14 cellular contexts compared by ENCODE assay signal in the genomic region with DNA sequence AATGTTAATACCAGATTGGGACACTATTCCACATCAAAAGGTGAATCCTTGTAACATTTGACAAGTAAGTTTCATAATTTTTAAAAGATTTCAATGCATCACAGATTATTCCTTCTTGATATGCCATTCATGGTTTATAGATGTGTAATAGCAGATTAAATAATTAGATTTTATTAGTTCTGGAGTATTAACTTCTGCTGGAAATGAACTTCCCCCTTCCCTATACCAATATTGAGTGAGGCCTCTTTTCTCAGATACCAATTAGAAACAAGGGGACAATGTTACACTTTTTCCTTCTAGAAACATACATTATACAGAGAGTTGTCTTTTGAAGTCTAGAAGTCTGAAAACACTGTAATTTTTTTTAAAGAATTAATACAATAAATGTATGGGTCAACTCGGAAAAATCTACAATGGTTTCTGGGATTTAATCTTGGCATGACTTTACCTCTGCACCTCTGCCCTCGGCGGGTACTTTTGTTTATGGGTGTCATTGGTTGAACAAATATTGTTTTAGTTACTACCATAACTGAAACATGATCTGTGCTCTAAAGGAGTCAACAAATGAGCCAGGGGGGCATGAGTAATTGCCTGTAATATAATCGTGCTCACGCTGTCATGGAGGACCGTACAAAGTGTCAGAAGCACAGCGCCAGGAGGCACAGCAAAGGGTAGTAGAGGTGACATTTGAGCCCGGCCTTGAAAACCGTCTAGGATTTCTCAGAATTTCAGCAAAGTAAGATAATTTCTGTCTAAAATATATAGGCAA. TPM values are rescaled to one million over a fixed set of nuclear protein-coding genes. Genes with fewer than 3 reads are reported as not detected.
DNase-seq lines count a peak whose midpoint lies in the region; ATAC-seq, FAIRE-seq and TF ChIP-seq lines count a peak whose summit lies in the region.
"Had no signal": no experiment of that assay in that cellular context is flagged by ENCODE, and none has a peak within 500 bp of the region (broad histone marks: within the 10 kb centered on the region; RNA-seq: fewer than 3 reads in every experiment).

No MANE protein-coding gene starts in this region.

- DNase-seq in HuH-7 (ENCODE audit: low spot score) (peak; percentile 18), NCI-H2196 (lab: John Stamatoyannopoulos, UW; ENCODE audit: unreplicated experiment) (peak; percentile 50), bronchial epithelial cell (ENCODE audit: low read depth) (peak; percentile 93), activated T-cell treated with anti-CD3 and anti-CD28 coated beads for 4 hours (no peak), HepG2 (ENCODE audit: low spot score) (no peak), GM10266 (ENCODE audit: extremely low spot score) (no peak)
- DNase-seq: activated gamma-delta T cell; H9; posterior cingulate gyrus; stimulated activated CD4-positive, alpha-beta T cell treated with anti-CD3 and anti-CD28 coated beads, Interleukin-4, amount 100 ng/mL, for 24 hours had no signal

- BruUV-seq in HepG2 (replicated peaks; lab: Mats Ljungman, UMichigan), result no TSS peak

- peaks cover 0 to 8% (median 0%) of the 10 kb centered on the region in 11 experiments; a peak in 2 of 22 replicates for H3K9me3 ChIP-seq in BLaER1 treated with 17β-estradiol and CSF1 and Interleukin-3, amounts not matched to agents 10 nM and 100 nM (replicated peaks in 1 of 11)
- H3K9me3 ChIP-seq in HepG2 (ENCODE audit: low read length), result no peaks in the 10 kb centered on the region
- H3K9me3 ChIP-seq: SJSA1 had no signal

- TF ChIP-seq RAD21 in HepG2 (CRISPR knock-in tag; IDR thresholded peaks at IDR 0.05), result no peak

- intact Hi-C loops in HepG2 (cut with micrococcal nuclease; ENCODE audit: unreplicated experiment), result no loop called here

- H3K4me3 ChIP-seq in BLaER1 treated with 17β-estradiol and CSF1 and Interleukin-3, amounts not matched to agents 10 nM and 100 nM, result 0 out of 20 replicates have a peak overlapping the region, but pooled peaks of 1 of the 10 experiments have one; percentile 18
- H3K4me3 ChIP-seq in bronchial epithelial cell (ENCODE audit: low read depth, low read length) (no peak overlapping the region), HepG2 (replicated peaks in 1 of 3; ENCODE audit: insufficient read depth in 1 of 3, low read depth in 2 of 3, low read length in 3 of 3) (no peak overlapping the region)
- H3K4me3 ChIP-seq: lung, SJSA1 had no signal

- FAIRE-seq in bronchial epithelial cell (lab: Jason Lieb, UNC), result no peak
- no peak for FAIRE-seq in HepG2 (lab: Jason Lieb, UNC)

- POLR2A ChIA-PET in HepG2 (lab: Yijun Ruan, JAX), result no interaction called here

- peak overlapping the region in 7 of 11 experiments; percentile 5 to 62 (median 48); a peak in 12 of 22 replicates for H3K9ac ChIP-seq in BLaER1 treated with 17β-estradiol and CSF1 and Interleukin-3, amounts not matched to agents 10 nM and 100 nM
- H3K9ac ChIP-seq in HepG2 (ENCODE audit: insufficient read depth, low read depth, low read length), result no peak overlapping the region

- WGBS in HepG2 (ENCODE audit: low lambda C conversion rate), result 91% methylated on average over 9 of the region's 9 CpGs

- no peaks in the 10 kb centered on the region for H3K27me3 ChIP-seq in BLaER1 treated with 17β-estradiol and CSF1 and Interleukin-3, amounts not matched to agents 10 nM and 100 nM
- no peaks in the 10 kb centered on the region for H3K27me3 ChIP-seq in bronchial epithelial cell (ENCODE audit: control insufficient read depth, insufficient read depth, low read length)
- no peaks in the 10 kb centered on the region; a peak in 1 of 5 replicates for H3K27me3 ChIP-seq in HepG2 (ENCODE audit: control insufficient read depth in 1 of 2, insufficient read depth in 2 of 2, low read length in 2 of 2)
- H3K27me3 ChIP-seq: SJSA1 had no signal

- H3K79me2 ChIP-seq in HepG2 (ENCODE audit: insufficient read depth, low read length), result peaks cover 16% of the 10 kb centered on the region

- no peak overlapping the region for H2AFZ ChIP-seq in HepG2 (ENCODE audit: low read length)

- no peak for TF ChIP-seq CTCF in bronchial epithelial cell (IDR thresholded peaks at IDR 0.05; ENCODE audit: insufficient read depth, low read length, severe bottlenecking)
- TF ChIP-seq CTCF in HepG2 (CRISPR knock-in tag; IDR thresholded peaks at IDR 0.05), result no peak
- TF ChIP-seq CTCF in GM10266 (IDR thresholded peaks at IDR 0.05; ENCODE audit: control insufficient read depth, insufficient read depth, low read depth, missing control alignments), result no peak

- H3K4me1 ChIP-seq in BLaER1 treated with 17β-estradiol and CSF1 and Interleukin-3, amounts not matched to agents 10 nM and 100 nM, result peaks cover 22 to 83% (median 36%) of the 10 kb centered on the region in 10 experiments
- H3K4me1 ChIP-seq in HepG2 (ENCODE audit: insufficient read depth, low read length), result no peaks in the 10 kb centered on the region

- CTCF ChIA-PET in HepG2 (lab: Yijun Ruan, JAX; ENCODE audit: low intra/inter-chr PET ratio, low total read pairs), result no interaction called here

- no peak for TF ChIP-seq POLR2A in HepG2 (IDR thresholded peaks at IDR 0.05; ENCODE audit: insufficient read depth in 1 of 2, low read depth in 2 of 2, low read length in 2 of 2)

- peaks cover 23 to 48% (median 37%) of the 10 kb centered on the region in 11 experiments; a peak in 20 of 22 replicates for H3K36me3 ChIP-seq in BLaER1 treated with 17β-estradiol and CSF1 and Interleukin-3, amounts not matched to agents 10 nM and 100 nM
- no peaks in the 10 kb centered on the region for H3K36me3 ChIP-seq in bronchial epithelial cell (ENCODE audit: control insufficient read depth, insufficient read depth, low read length)
- peaks cover 0 to 1% of the 10 kb centered on the region in 2 experiments; a peak in 2 of 5 replicates for H3K36me3 ChIP-seq in HepG2 (replicated peaks in 1 of 2; ENCODE audit: control insufficient read depth in 1 of 2, insufficient read depth in 2 of 2, low read length in 2 of 2)

- peaks cover 0 to 95% (median 0%) of the 10 kb centered on the region in 11 experiments; a peak in 6 of 22 replicates for H4K20me1 ChIP-seq in BLaER1 treated with 17β-estradiol and CSF1 and Interleukin-3, amounts not matched to agents 10 nM and 100 nM
- H4K20me1 ChIP-seq in HepG2 (ENCODE audit: insufficient read depth, low read length), result no peaks in the 10 kb centered on the region

- ATAC-seq in GM18867 (IDR thresholded peaks at IDR 0.05; ENCODE audit: unreplicated experiment) (no peak), HepG2 (no peak)

- peak overlapping the region in 10 of 11 experiments; percentile 44 to 77 (median 62); a peak in 20 of 22 replicates for H3K27ac ChIP-seq in BLaER1 treated with 17β-estradiol and CSF1 and Interleukin-3, amounts not matched to agents 10 nM and 100 nM
- no peak overlapping the region for H3K27ac ChIP-seq in HepG2 (ENCODE audit: extremely low read length, insufficient read depth, low read length)
- H3K27ac ChIP-seq: SJSA1 had no signal

- peak overlapping the region; percentile 24 to 75 (median 67); a peak in 21 of 22 replicates for H3K4me2 ChIP-seq in BLaER1 treated with 17β-estradiol and CSF1 and Interleukin-3, amounts not matched to agents 10 nM and 100 nM
- H3K4me2 ChIP-seq in HepG2 (ENCODE audit: low read depth, low read length), result no peak overlapping the region

- TF ChIP-seq EP300 in HepG2 (IDR thresholded peaks at IDR 0.05; ENCODE audit: low read depth in 2 of 2, low read length in 2 of 2), result no peak
- no peak for TF ChIP-seq EP300 in HepG2 (CRISPR knock-in tag; IDR thresholded peaks at IDR 0.05; ENCODE audit: borderline replicate concordance)

- in situ Hi-C loops in HepG2 (cut with HindIII; ENCODE audit: extremely low pct_ligation_motif_present, low pct_unique_long_range_greater_than_20kb), result no loop called here

TF ChIP-seq in HepG2, 621 proteins besides CTCF, POLR2A, EP300 and RAD21:
- TF ChIP-seq ISL2 (CRISPR knock-in tag; IDR thresholded peaks at IDR 0.05) (no peak), ZNF598 (CRISPR knock-in tag; IDR thresholded peaks at IDR 0.05; ENCODE audit: borderline replicate concordance) (no peak), RBAK (CRISPR knock-in tag; IDR thresholded peaks at IDR 0.05) (no peak)
- TF ChIP-seq, protein P1, sequence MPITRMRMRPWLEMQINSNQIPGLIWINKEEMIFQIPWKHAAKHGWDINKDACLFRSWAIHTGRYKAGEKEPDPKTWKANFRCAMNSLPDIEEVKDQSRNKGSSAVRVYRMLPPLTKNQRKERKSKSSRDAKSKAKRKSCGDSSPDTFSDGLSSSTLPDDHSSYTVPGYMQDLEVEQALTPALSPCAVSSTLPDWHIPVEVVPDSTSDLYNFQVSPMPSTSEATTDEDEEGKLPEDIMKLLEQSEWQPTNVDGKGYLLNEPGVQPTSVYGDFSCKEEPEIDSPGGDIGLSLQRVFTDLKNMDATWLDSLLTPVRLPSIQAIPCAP (CRISPR knock-in tag; IDR thresholded peaks at IDR 0.05; ENCODE audit: low read depth), result no peak

RNA-seq across cellular contexts. Expression of gene LRRC37B, which starts 8.2 kb away (rescaled TPM):
- total RNA-seq in bronchial epithelial cell, result 13.2 and 13.3 TPM in 2 replicates
- 5.4 and 8.7 TPM in 2 replicates for total RNA-seq in HepG2 (2016; rRNA removed; fragmentation: Illumina TruSeq; extraction: Trizol)
- 6.1 and 7.3 TPM in 2 replicates for total RNA-seq in HepG2 (2016; cell fraction: cytosol; rRNA removed; fragmentation: Illumina TruSeq; extraction: Trizol; ENCODE audit: low read depth)
- total RNA-seq in HepG2 (2016; cell fraction: insoluble cytoplasmic fraction; rRNA removed; fragmentation: Illumina TruSeq; extraction: Trizol), result 5.2 and 7.8 TPM in 2 replicates
- total RNA-seq in HepG2 (2016; cell fraction: membrane; rRNA removed; fragmentation: Illumina TruSeq; extraction: Trizol), result 6.9 and 7.3 TPM in 2 replicates
- 11.9 and 21.2 TPM in 2 replicates for total RNA-seq in HepG2 (2016; cell fraction: nucleus; rRNA removed; fragmentation: Illumina TruSeq; extraction: Trizol)
- polyA plus RNA-seq in HepG2 (2011; rRNA removed), result 8.8 and 9.7 TPM in 2 replicates
- polyA plus RNA-seq in HepG2 (2011; cell fraction: cytosol; rRNA removed), result 3.4 and 4.8 TPM in 2 replicates
- 12.8 and 17.6 TPM in 2 replicates for polyA plus RNA-seq in HepG2 (2011; cell fraction: nucleus; rRNA removed)
- polyA plus RNA-seq in HepG2 (2012), result 5.3 and 7.2 TPM in 2 replicates
- 2.1 TPM in 2 replicates for polyA plus RNA-seq in HepG2 (2016; cell fraction: cytosol; fragmentation: Illumina TruSeq; extraction: Trizol; ENCODE audit: low read depth)
- polyA plus RNA-seq in HepG2 (2016; cell fraction: insoluble cytoplasmic fraction; fragmentation: Illumina TruSeq; extraction: Trizol; ENCODE audit: low read depth), result 5.0 and 6.4 TPM in 2 replicates
- polyA plus RNA-seq in HepG2 (2016; cell fraction: membrane; fragmentation: Illumina TruSeq; extraction: Trizol; ENCODE audit: low read depth), result 2.9 and 4.2 TPM in 2 replicates
- polyA plus RNA-seq in HepG2 (2016; cell fraction: nucleus; fragmentation: Illumina TruSeq; extraction: Trizol; ENCODE audit: insufficient read depth, low read depth), result 19.5 and 24.3 TPM in 2 replicates
- polyA minus RNA-seq in HepG2 (2011; rRNA and poly(A)+ RNA removed; ENCODE audit: low replicate concordance), result 11.0 and 25.0 TPM in 2 replicates
- 2.9 and 3.4 TPM in 2 replicates for polyA minus RNA-seq in HepG2 (2011; cell fraction: cytosol; rRNA and poly(A)+ RNA removed)
- 33.2 and 38.7 TPM in 2 replicates for polyA minus RNA-seq in HepG2 (2011; cell fraction: nucleus; rRNA and poly(A)+ RNA removed)

Comparison
In these comparisons a context has a peak if more than half of its experiments do, and no peak if none do; other contexts are left out.
1. DNase-seq: peak in HuH-7 (single experiment), NCI-H2196 (single experiment) and bronchial epithelial cell (single experiment); none in activated T-cell treated with anti-CD3 and anti-CD28 coated beads for 4 hours (single experiment), HepG2 (single experiment) and GM10266 (single experiment).